ENCODE assay signal across 8 cellular contexts in genomic region chrX:71532078-71532752, GRCh38. TPM values are rescaled to one million over a fixed set of nuclear protein-coding genes. Genes with fewer than 3 reads are reported as not detected.
A peak's percentile ranks its signal among the peaks of the same experiment; 100 is the strongest.
DNase-seq lines count a peak whose midpoint lies in the region; ATAC-seq, FAIRE-seq and TF ChIP-seq lines count a peak whose summit lies in the region.

No MANE protein-coding gene starts in this region.

- POLR2A ChIA-PET in OCI-LY7 (lab: Charles Lee): interaction anchor here (0.5 to 1.8 kb wide), 6 partner anchors 10 to 335 kb away, joined by 3 to 5 read pairs (median 4); partner anchors contain the start of gene TAF1

- ATAC-seq in HG02970 (IDR thresholded peaks at IDR 0.05; ENCODE audit: low FRiP score, unreplicated experiment): peak; percentile 8
- ATAC-seq in pancreas: peak; percentile 14 to 32 (median 16)

- in situ Hi-C loops in GM13976 (cut with MboI; ENCODE audit: low sequenced_read_pairs, unreplicated experiment): no loop called here

- TF ChIP-seq CTCF in GM13976 (IDR thresholded peaks at IDR 0.05; ENCODE audit: borderline replicate concordance, control extremely low read depth, extremely low read depth, insufficient read depth, missing control alignments) (no peak), OCI-LY7 (conservative IDR thresholded peaks at IDR 0.05; ENCODE audit: low read length) (no peak), fibroblast of villous mesenchyme (IDR thresholded peaks at IDR 0.05; ENCODE audit: insufficient read depth, low read depth, low read length) (no peak), pancreas (IDR thresholded peaks at IDR 0.05) (no peak)

- H3K27ac ChIP-seq in OCI-LY7 (ENCODE audit: low read depth, low read length, poor library complexity, severe bottlenecking) (peak overlapping the region; percentile 80), pancreas (peak overlapping the region; percentile 58 to 91 (median 76))

- peak overlapping the region; percentile 99 for H3K27ac Mint-ChIP-seq in activated T-helper 2 cell treated with anti-CD3 and anti-CD28 coated beads, Interferon-gamma antibody, Interleukin-2, Interleukin-4, amounts not matched to agents 10 μg/mL and 5 μg/mL and 100 μg/mL, durations not matched to agents 14 hours and 24 hours and 36 hours

- H3K4me1 Mint-ChIP-seq in activated T-helper 2 cell treated with anti-CD3 and anti-CD28 coated beads, Interferon-gamma antibody, Interleukin-2, Interleukin-4, amounts not matched to agents 10 μg/mL and 5 μg/mL and 100 μg/mL, durations not matched to agents 14 hours and 24 hours and 36 hours (ENCODE audit: low read depth): peaks cover 18% of the 10 kb centered on the region

- TSS peak; percentile 98 for BruUV-seq in OCI-LY7 (replicated peaks; lab: Mats Ljungman, UMichigan)

- H3K9me3 Mint-ChIP-seq in activated T-helper 2 cell treated with anti-CD3 and anti-CD28 coated beads, Interferon-gamma antibody, Interleukin-2, Interleukin-4, amounts not matched to agents 10 μg/mL and 5 μg/mL and 100 μg/mL, durations not matched to agents 14 hours and 24 hours and 36 hours: peaks cover 7% of the 10 kb centered on the region

- H3K4me3 ChIP-seq in OCI-LY7 (ENCODE audit: low read depth, low read length, poor library complexity, severe bottlenecking) (peak overlapping the region; percentile 78), fibroblast of villous mesenchyme (ENCODE audit: low read depth, low read length) (peak overlapping the region; percentile 95), pancreas (peak overlapping the region in 3 of 4 donors; percentile 9 to 61 (median 57))

- H3K9me2 ChIP-seq in OCI-LY7 (ENCODE audit: insufficient read depth, low read length): no peaks in the 10 kb centered on the region

- H3K79me2 ChIP-seq in OCI-LY7 (ENCODE audit: insufficient read depth, low read depth, low read length): peaks cover 44% of the 10 kb centered on the region

- DNase-seq in GM13976 (ENCODE audit: low spot score) (peak; percentile 15), OCI-LY7 (ENCODE audit: low spot score) (peak; percentile 45), fibroblast of villous mesenchyme (ENCODE audit: low read depth) (peak; percentile 62), pancreas (no peak), NCI-H1092 (lab: John Stamatoyannopoulos, UW) (no peak), HuH-7 (ENCODE audit: low spot score) (no peak)
- DNase-seq in activated T-helper 2 cell treated with anti-CD3 and anti-CD28 coated beads, Interferon-gamma antibody, Interleukin-2, Interleukin-4, amounts not matched to agents 10 μg/mL and 5 μg/mL and 100 μg/mL, durations not matched to agents 14 hours and 24 hours and 36 hours (ENCODE audit: low spot score): peak; percentile 56

- no peaks in the 10 kb centered on the region for H3K27me3 ChIP-seq in pancreas

- H3K36me3 Mint-ChIP-seq in activated T-helper 2 cell treated with anti-CD3 and anti-CD28 coated beads, Interferon-gamma antibody, Interleukin-2, Interleukin-4, amounts not matched to agents 10 μg/mL and 5 μg/mL and 100 μg/mL, durations not matched to agents 14 hours and 24 hours and 36 hours (ENCODE audit: low read depth): peaks cover 37% of the 10 kb centered on the region

- peak overlapping the region; percentile 76 for H2AFZ ChIP-seq in OCI-LY7 (ENCODE audit: low read length)

- WGBS in pancreas, 2 donors: 1 to 20% methylated on average over 25 of the region's 25 CpGs

- peak overlapping the region; percentile 99 for H3K4me3 Mint-ChIP-seq in activated T-helper 2 cell treated with anti-CD3 and anti-CD28 coated beads, Interferon-gamma antibody, Interleukin-2, Interleukin-4, amounts not matched to agents 10 μg/mL and 5 μg/mL and 100 μg/mL, durations not matched to agents 14 hours and 24 hours and 36 hours (ENCODE audit: low read depth)

- no peaks in the 10 kb centered on the region for H3K27me3 Mint-ChIP-seq in activated T-helper 2 cell treated with anti-CD3 and anti-CD28 coated beads, Interferon-gamma antibody, Interleukin-2, Interleukin-4, amounts not matched to agents 10 μg/mL and 5 μg/mL and 100 μg/mL, durations not matched to agents 14 hours and 24 hours and 36 hours (ENCODE audit: low read depth)

- peaks cover 17% of the 10 kb centered on the region for H4K20me1 ChIP-seq in OCI-LY7 (ENCODE audit: insufficient read depth, low read length)

- H3K4me1 ChIP-seq in OCI-LY7 (ENCODE audit: insufficient read depth, low read length, poor library complexity, severe bottlenecking): peaks cover 19% of the 10 kb centered on the region
- H3K4me1 ChIP-seq in pancreas: no peaks in the 10 kb centered on the region

- peak overlapping the region; percentile 76 for H3K4me2 ChIP-seq in OCI-LY7 (ENCODE audit: low read length)

- CTCF ChIA-PET in OCI-LY7 (lab: Charles Lee; ENCODE audit: unreplicated experiment): no interaction called here

- intact Hi-C loops in OCI-LY7 (cut with micrococcal nuclease; ENCODE audit: unreplicated experiment): loop anchor here (2.0 kb wide), 2 partner anchors 165 to 463 kb away; partner anchors contain the start of genes SNX12 and TAF1
- intact Hi-C loops in activated T-helper 2 cell treated with anti-CD3 and anti-CD28 coated beads, Interferon-gamma antibody, Interleukin-2, Interleukin-4, amounts not matched to agents 10 μg/mL and 5 μg/mL and 100 μg/mL, durations not matched to agents 14 hours and 24 hours and 36 hours (cut with micrococcal nuclease): loop anchor here (1.0 to 10.0 kb wide), 9 partner anchors 9 to 430 kb away; partner anchors contain the start of genes CXCR3, NONO and TAF1
- intact Hi-C loops in pancreas (cut with DNase I): no loop called here

- no peaks in the 10 kb centered on the region for H3K9me3 ChIP-seq in OCI-LY7 (ENCODE audit: low read length)
- H3K9me3 ChIP-seq in pancreas: no peaks in the 10 kb centered on the region

- H3K36me3 ChIP-seq in OCI-LY7 (ENCODE audit: insufficient read depth, low read length) (peaks cover 32% of the 10 kb centered on the region), pancreas (no peaks in the 10 kb centered on the region)

- FAIRE-seq in pancreas (lab: Jason Lieb, UNC): no peak

RNA-seq across cellular contexts. Expression of gene OGT, which starts 0.7 kb away (rescaled TPM):
- total RNA-seq in OCI-LY7 (2014; rRNA removed; shearing (Covaris generic)): 160 and 185 TPM in 2 replicates
- total RNA-seq in OCI-LY7 (2022) (291 and 387 TPM in 2 replicates), fibroblast of villous mesenchyme (124 and 159 TPM in 2 replicates), pancreas (100 to 1,000 TPM in 1 of 6 donors, 10 to 100 TPM in 5; 47.8 to 118 (median 69.4) TPM)
- 224 and 231 TPM in 2 replicates for total RNA-seq in activated T-helper 2 cell treated with anti-CD3 and anti-CD28 coated beads, Interferon-gamma antibody, Interleukin-2, Interleukin-4, amounts not matched to agents 10 μg/mL and 5 μg/mL and 100 μg/mL, durations not matched to agents 14 hours and 24 hours and 36 hours
- 10 to 100 TPM; 84.2 to 87.9 TPM for polyA plus RNA-seq in pancreas

RNA-seq across cellular contexts. Expression of gene GCNA, which starts 46.0 kb away (rescaled TPM):
- total RNA-seq in OCI-LY7 (2014; rRNA removed; shearing (Covaris generic)): 2.0 and 2.1 TPM in 2 replicates
- 3.9 and 4.2 TPM in 2 replicates for total RNA-seq in OCI-LY7 (2022)
- total RNA-seq in activated T-helper 2 cell treated with anti-CD3 and anti-CD28 coated beads, Interferon-gamma antibody, Interleukin-2, Interleukin-4, amounts not matched to agents 10 μg/mL and 5 μg/mL and 100 μg/mL, durations not matched to agents 14 hours and 24 hours and 36 hours: 3.4 and 3.5 TPM in 2 replicates
- 1.6 and 2.6 TPM in 2 replicates for total RNA-seq in fibroblast of villous mesenchyme
- total RNA-seq in pancreas: 1 to 10 TPM in 2 of 6 donors, under 1 TPM in 4; 0.63 to 2.0 (median 0.89) TPM
- 1 to 10 TPM; 1.5 to 3.1 TPM for polyA plus RNA-seq in pancreas

Comparison
In these comparisons a context has a peak if more than half of its experiments do, and no peak if none do; other contexts are left out.
1. DNase-seq: peak in GM13976 (single experiment), OCI-LY7 (single experiment), activated T-helper 2 cell treated with anti-CD3 and anti-CD28 coated beads, Interferon-gamma antibody, Interleukin-2, Interleukin-4, amounts not matched to agents 10 μg/mL and 5 μg/mL and 100 μg/mL, durations not matched to agents 14 hours and 24 hours and 36 hours (single experiment) and fibroblast of villous mesenchyme (single experiment); none in pancreas (0 of 6), NCI-H1092 (single experiment) and HuH-7 (single experiment).
2. intact Hi-C loops: an anchor here in OCI-LY7 (2.0 kb wide) and activated T-helper 2 cell treated with anti-CD3 and anti-CD28 coated beads, Interferon-gamma antibody, Interleukin-2, Interleukin-4, amounts not matched to agents 10 μg/mL and 5 μg/mL and 100 μg/mL, durations not matched to agents 14 hours and 24 hours and 36 hours (1.0 to 10.0 kb wide); none called in pancreas.
3. Peak in every context shown above with its lines, with median percentiles within 50 percentile points of each other: H3K4me3 ChIP-seq.